In the genomic region with DNA sequence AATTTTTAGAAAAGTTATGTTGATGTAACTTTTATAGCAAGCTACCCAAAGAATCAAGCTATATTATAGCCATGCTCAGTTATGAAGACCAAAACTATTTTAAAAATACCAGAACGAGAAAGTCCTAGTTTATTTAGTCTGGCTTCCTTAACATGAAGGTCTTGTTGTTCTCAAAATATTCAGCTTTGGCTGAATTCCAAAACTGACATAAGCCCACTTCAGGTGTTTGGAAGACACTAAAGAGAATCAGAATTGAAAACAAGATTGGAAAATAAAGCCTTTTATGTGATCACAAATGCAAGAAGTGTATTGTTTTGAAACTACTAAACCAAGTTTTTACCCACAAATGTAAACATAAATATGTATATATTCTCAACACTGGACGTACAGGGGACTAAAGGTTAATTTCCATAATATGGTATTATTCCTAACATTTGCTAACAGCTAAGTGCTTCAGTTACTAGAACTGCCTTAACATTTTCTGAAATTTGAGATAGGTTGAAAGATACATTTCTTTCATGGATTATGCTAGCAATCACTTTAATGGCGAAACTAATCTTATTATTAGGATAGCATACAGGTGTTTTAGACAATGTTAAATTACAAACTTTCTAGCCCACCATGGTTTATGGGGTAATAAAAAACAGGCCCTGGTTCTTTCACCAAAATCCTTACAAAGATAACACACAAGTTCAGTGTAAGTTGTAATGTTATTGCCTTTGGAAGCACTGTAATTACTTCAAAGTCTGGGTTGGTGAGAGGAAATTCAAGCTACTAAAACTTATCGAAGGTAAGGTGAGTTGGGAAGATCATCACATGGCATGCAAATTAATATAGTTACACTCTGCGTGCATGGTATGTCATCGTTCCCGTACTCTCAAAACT, we compare ENCODE assay signal across 8 cellular contexts. TPM values are rescaled to one million over a fixed set of nuclear protein-coding genes. Genes with fewer than 3 reads are reported as not detected.
DNase-seq lines count a peak whose midpoint lies in the region; TF ChIP-seq lines count a peak whose summit lies in the region.

No MANE protein-coding gene starts in this region.

- POLR2A ChIA-PET in OCI-LY7 (lab: Charles Lee) = interaction anchor here (0.5 to 9.6 kb wide), 24 partner anchors 9 to 1174 kb away, joined by 3 to 156 read pairs (median 3); a partner anchor contains a TSS

- H4K20me1 ChIP-seq in OCI-LY7 (ENCODE audit: insufficient read depth, low read length) = no peaks in the 10 kb centered on the region

- TSS peak; percentile 51 for BruUV-seq in OCI-LY7 (replicated peaks; lab: Mats Ljungman, UMichigan)

- TF ChIP-seq CTCF in OCI-LY7 (conservative IDR thresholded peaks at IDR 0.05; ENCODE audit: low read length) (no peak), epithelial cell of esophagus (IDR thresholded peaks at IDR 0.05; ENCODE audit: insufficient read depth, low read depth, low read length, missing control alignments) (no peak), progenitor cell of endocrine pancreas (IDR thresholded peaks at IDR 0.05; ENCODE audit: unreplicated experiment) (no peak)

- H3K27ac ChIP-seq in OCI-LY7 (ENCODE audit: low read depth, low read length, poor library complexity, severe bottlenecking) = peak overlapping the region; percentile 86

- peaks cover 9% of the 10 kb centered on the region for H3K4me1 Mint-ChIP-seq in progenitor cell of endocrine pancreas (ENCODE audit: low read depth)

- peak overlapping the region; percentile 94 for H3K4me3 ChIP-seq in OCI-LY7 (ENCODE audit: low read depth, low read length, poor library complexity, severe bottlenecking)
- H3K4me3 ChIP-seq in epithelial cell of esophagus (ENCODE audit: low read length) = peak overlapping the region; percentile 86

- peaks cover 11% of the 10 kb centered on the region for H3K36me3 ChIP-seq in OCI-LY7 (ENCODE audit: insufficient read depth, low read length)

- DNase-seq in G401 (ENCODE audit: low spot score) (peak; percentile 47), OCI-LY7 (ENCODE audit: low spot score) (no peak), epithelial cell of esophagus (ENCODE audit: low read depth) (no peak), progenitor cell of endocrine pancreas (ENCODE audit: low spot score, unreplicated experiment) (no peak), NCI-H82 (lab: John Stamatoyannopoulos, UW) (no peak), NCI-H1694 (lab: John Stamatoyannopoulos, UW) (no peak), 8988T (no peak), activated gamma-delta T cell (lab: John Stamatoyannopoulos, UW) (no peak)

- CTCF ChIA-PET in OCI-LY7 (lab: Charles Lee; ENCODE audit: unreplicated experiment) = interaction anchor here (0.5 to 0.7 kb wide), 2 partner anchors 28 to 35 kb away, joined by 3 to 4 read pairs; no protein-coding TSS in a partner anchor

- peak overlapping the region; percentile 89 for H3K4me2 ChIP-seq in OCI-LY7 (ENCODE audit: low read length)

- peak overlapping the region; percentile 79 for H2AFZ ChIP-seq in OCI-LY7 (ENCODE audit: low read length)

- no peaks in the 10 kb centered on the region for H3K36me3 Mint-ChIP-seq in progenitor cell of endocrine pancreas (ENCODE audit: insufficient read depth)

- no peaks in the 10 kb centered on the region for H3K9me3 ChIP-seq in OCI-LY7 (ENCODE audit: low read length)

- in situ Hi-C loops in G401 (cut with HindIII; ENCODE audit: low sequenced_read_pairs) = no loop called here

- H3K4me1 ChIP-seq in OCI-LY7 (ENCODE audit: insufficient read depth, low read length, poor library complexity, severe bottlenecking) = peaks cover 47% of the 10 kb centered on the region

- H3K9me3 Mint-ChIP-seq in progenitor cell of endocrine pancreas (ENCODE audit: low read depth) = no peaks in the 10 kb centered on the region

- peak overlapping the region; percentile 79 for H3K4me3 Mint-ChIP-seq in progenitor cell of endocrine pancreas (ENCODE audit: low read depth)

- H3K27ac Mint-ChIP-seq in progenitor cell of endocrine pancreas = peak overlapping the region; percentile 18

- intact Hi-C loops in OCI-LY7 (cut with micrococcal nuclease; ENCODE audit: unreplicated experiment) = loop anchor here (1.0 to 10.0 kb wide), 4 partner anchors 26 to 506 kb away; a partner anchor contains a TSS

- no peaks in the 10 kb centered on the region for H3K9me2 ChIP-seq in OCI-LY7 (ENCODE audit: insufficient read depth, low read length)

- H3K27me3 Mint-ChIP-seq in progenitor cell of endocrine pancreas = peaks cover 57% of the 10 kb centered on the region

- H3K79me2 ChIP-seq in OCI-LY7 (ENCODE audit: insufficient read depth, low read depth, low read length) = peaks cover 55% of the 10 kb centered on the region

RNA-seq across cellular contexts. Expression of a gene that starts 1.6 kb away (rescaled TPM):
- not detected in 2 replicates for total RNA-seq in G401 (2014; rRNA removed; shearing (Covaris generic))
- 12.0 and 13.8 TPM in 2 replicates for total RNA-seq in OCI-LY7 (2014; rRNA removed; shearing (Covaris generic))
- total RNA-seq in OCI-LY7 (2022) = 16.6 and 17.1 TPM in 2 replicates
- 0.91 and 1.1 TPM in 2 replicates for total RNA-seq in progenitor cell of endocrine pancreas

RNA-seq across cellular contexts. Expression of a gene that starts 31.7 kb away (rescaled TPM):
- total RNA-seq in G401 (2014; rRNA removed; shearing (Covaris generic)) = 4.6 and 5.8 TPM in 2 replicates
- total RNA-seq in OCI-LY7 (2014; rRNA removed; shearing (Covaris generic)) = 7.3 and 8.4 TPM in 2 replicates
- 5.8 and 7.9 TPM in 2 replicates for total RNA-seq in OCI-LY7 (2022)
- total RNA-seq in progenitor cell of endocrine pancreas = 6.9 and 9.0 TPM in 2 replicates
